24 cellular contexts compared by ENCODE assay signal in the genomic region with DNA sequence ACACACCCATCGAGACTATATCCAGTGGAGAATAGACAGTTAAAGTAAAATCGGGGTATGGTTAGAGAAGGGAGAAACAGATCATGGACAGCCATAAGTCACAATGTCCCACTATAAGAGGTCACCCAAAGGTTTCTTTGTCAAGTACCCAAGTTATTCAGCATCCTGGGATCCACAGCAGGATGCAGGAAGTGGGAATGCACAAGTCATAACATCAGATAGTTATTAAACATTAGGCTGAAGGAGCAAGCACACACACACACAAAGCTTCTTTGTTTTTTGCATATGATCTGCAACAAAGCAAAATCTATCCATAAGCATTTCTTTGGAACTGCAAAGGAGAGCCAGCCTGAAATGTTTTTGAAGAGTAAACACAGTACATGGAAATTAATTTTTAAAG.
"Had no signal": no experiment of that assay in that cellular context is flagged by ENCODE, and none has a peak within 500 bp of the region (broad histone marks: within the 10 kb centered on the region; RNA-seq: fewer than 3 reads in every experiment).

No MANE protein-coding gene starts in this region.

- H3K9me3 ChIP-seq: esophagus squamous epithelium, ovary, psoas muscle, sigmoid colon, stomach, thyroid gland, vagina had no signal

- DNase-seq: dermis blood vessel endothelial cell; effector memory CD4-positive, alpha-beta T cell; erythroblast; esophagus squamous epithelium; hypothalamus; immature natural killer cell; mesendoderm; natural killer cell; occipital lobe; ovary; posterior cingulate gyrus; psoas muscle; right cardiac atrium; sigmoid colon; stimulated activated CD4-positive, alpha-beta T cell treated with anti-CD3 and anti-CD28 coated beads, Interleukin-2, amount 100 ng/mL, for 24 hours; stimulated activated CD4-positive, alpha-beta T cell treated with anti-CD3 and anti-CD28 coated beads, Interleukin-4, amount 100 ng/mL, for 24 hours; stimulated activated naive CD4-positive, alpha-beta T cell treated with Interleukin-2 at 50 U/mL for 16 hours; stomach; thyroid gland; trophoblast cell had no signal

- ATAC-seq: natural killer cell; psoas muscle; stimulated activated effector memory CD8-positive, alpha-beta T cell treated with anti-CD3 and anti-CD28 coated beads, Interleukin-12 subunit alpha, Interleukin-12 subunit beta, amount 100 ng/mL, for 72 hours had no signal

- H3K4me1 ChIP-seq: esophagus squamous epithelium, psoas muscle, sigmoid colon, stomach, vagina had no signal

- H3K4me3 ChIP-seq: coronary artery, esophagus squamous epithelium, lung, ovary, psoas muscle, sigmoid colon, stomach, thyroid gland, vagina had no signal

- H3K36me3 ChIP-seq: ovary had no signal

- H3K27ac ChIP-seq: coronary artery, esophagus squamous epithelium, ovary, psoas muscle, sigmoid colon, stomach, thyroid gland, vagina had no signal

- H3K27me3 ChIP-seq: esophagus squamous epithelium, ovary, sigmoid colon, stomach, thyroid gland, vagina had no signal
